11 cellular contexts compared by ENCODE assay signal in the genomic region with DNA sequence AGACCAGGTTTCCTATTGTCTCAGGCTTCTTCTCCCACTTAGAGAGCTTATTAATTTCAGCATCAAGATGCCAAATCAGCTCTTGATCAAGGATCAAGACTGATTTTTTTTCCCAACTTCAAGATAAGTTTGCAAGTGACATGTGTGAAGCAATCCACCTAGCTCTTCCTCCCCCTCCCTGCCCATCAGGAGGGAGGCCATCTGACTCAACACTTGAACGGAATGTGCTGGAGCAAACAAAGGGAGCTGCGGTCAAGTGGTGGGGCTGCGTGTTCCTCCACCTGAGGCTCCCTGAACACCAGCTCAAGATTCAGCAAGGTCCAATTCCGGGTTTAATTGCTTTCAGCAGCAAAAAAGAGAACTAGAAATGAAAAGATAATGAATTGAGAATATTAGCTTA. TPM values are rescaled to one million over a fixed set of nuclear protein-coding genes. Genes with fewer than 3 reads are reported as not detected.
DNase-seq lines count a peak whose midpoint lies in the region; ATAC-seq, FAIRE-seq and TF ChIP-seq lines count a peak whose summit lies in the region.
"Had no signal": no experiment of that assay in that cellular context is flagged by ENCODE, and none has a peak within 500 bp of the region (broad histone marks: within the 10 kb centered on the region; RNA-seq: fewer than 3 reads in every experiment).

No MANE protein-coding gene starts in this region.

- H3K9me3 ChIP-seq in IMR-90 (ENCODE audit: control insufficient read depth, insufficient read depth, low read length) (no peaks in the 10 kb centered on the region), adipocyte (ENCODE audit: control insufficient read depth, low read length) (no peaks in the 10 kb centered on the region), kidney (ENCODE audit: control insufficient read depth in 1 of 2, low read length in 2 of 2) (no peaks in the 10 kb centered on the region)

- H4K8ac ChIP-seq in IMR-90 (ENCODE audit: low read depth in 2 of 2, low read length in 2 of 2): no peak overlapping the region

- no peak overlapping the region for H2AK9ac ChIP-seq in IMR-90 (replicated peaks; ENCODE audit: low read depth, low read length, poor library complexity)

- H3K4me3 ChIP-seq in AG10803 (ENCODE audit: low read length): no peak overlapping the region
- H3K4me3 ChIP-seq in IMR-90 (ENCODE audit: insufficient read depth, low read depth, low read length): no peak overlapping the region
- H3K4me3 ChIP-seq in adipocyte (ENCODE audit: low read length): no peak overlapping the region
- H3K4me3 ChIP-seq in kidney (ENCODE audit: low read length in 2 of 2): no peak overlapping the region
- no peak overlapping the region for H3K4me3 ChIP-seq in coronary artery

- H3K36me3 ChIP-seq in IMR-90 (ENCODE audit: control insufficient read depth, insufficient read depth, low read length) (peaks cover 32% of the 10 kb centered on the region), adipocyte (ENCODE audit: control insufficient read depth, insufficient read depth, low read length, severe bottlenecking) (peaks cover 49% of the 10 kb centered on the region), kidney (ENCODE audit: control insufficient read depth in 1 of 2, insufficient read depth in 2 of 2, low read length in 2 of 2) (peaks cover 27 to 47% of the 10 kb centered on the region in 2 donors)

- no peak overlapping the region for H2BK5ac ChIP-seq in IMR-90 (ENCODE audit: low read depth, low read length, poor library complexity, severe bottlenecking)

- H2AFZ ChIP-seq in IMR-90 (replicated peaks; ENCODE audit: low read length, poor library complexity): no peak overlapping the region

- no peak for TF ChIP-seq RAD21 in IMR-90 (IDR thresholded peaks at IDR 0.05; ENCODE audit: low read length)

- H3K23ac ChIP-seq in IMR-90 (ENCODE audit: low read depth, low read length): no peak overlapping the region

- H2BK120ac ChIP-seq in IMR-90 (ENCODE audit: low read depth, low read length): no peak overlapping the region

- H3K14ac ChIP-seq in IMR-90 (replicated peaks; ENCODE audit: low read depth, low read length): no peak overlapping the region

- in situ Hi-C loops in IMR-90 (cut with MboI; ENCODE audit: low sequenced_read_pairs): loop anchor here (5.0 kb wide), 1 partner anchor 427 kb away; no protein-coding TSS in a partner anchor

- H3K4ac ChIP-seq in IMR-90 (ENCODE audit: low read depth, low read length): no peak overlapping the region

- no peak overlapping the region for H2AK5ac ChIP-seq in IMR-90 (ENCODE audit: low read depth, low read length)

- DNase-seq in AG10803 (ENCODE audit: low read depth) (peak; percentile 41), IMR-90 (peak; percentile 64), adipocyte (ENCODE audit: low read depth) (peak; percentile 32), kidney tubule cell (ENCODE audit: low spot score) (peak; percentile 62), RPMI8226 (no peak), kidney (no peak), coronary artery (ENCODE audit: low spot score) (no peak)
- DNase-seq in stimulated activated CD4-positive, alpha-beta T cell treated with anti-CD3 and anti-CD28 coated beads, Interleukin-4, amount 100 ng/mL, for 24 hours: no peak
- DNase-seq: activated CD4-positive, alpha-beta T cell treated with anti-CD3 and anti-CD28 coated beads for 1 hour; CD8-positive, alpha-beta T cell; NCI-H2029 treated with DMSO at 0.1 percent for 48 hours had no signal

- H3K4me2 ChIP-seq in IMR-90 (ENCODE audit: low read depth, low read length): no peak overlapping the region

- H3K27me3 ChIP-seq in IMR-90 (ENCODE audit: control insufficient read depth, insufficient read depth, low read length): no peaks in the 10 kb centered on the region
- no peaks in the 10 kb centered on the region for H3K27me3 ChIP-seq in adipocyte (replicated peaks; ENCODE audit: control insufficient read depth, insufficient read depth, low read length)

- intact Hi-C loops in IMR-90 (cut with micrococcal nuclease): loop anchor here (10.0 kb wide), 1 partner anchor 170 kb away; no protein-coding TSS in a partner anchor
- intact Hi-C loops in kidney (cut with DNase I): no loop called here

- H3K9ac ChIP-seq in IMR-90 (ENCODE audit: low read depth, low read length) (no peak overlapping the region), adipocyte (ENCODE audit: low read length) (no peak overlapping the region), kidney (ENCODE audit: low read length in 2 of 2) (no peak overlapping the region)

- H3K4me1 ChIP-seq in IMR-90 (ENCODE audit: control insufficient read depth, insufficient read depth, low read length): peaks cover 25% of the 10 kb centered on the region
- peaks cover 20% of the 10 kb centered on the region for H3K4me1 ChIP-seq in adipocyte (ENCODE audit: control insufficient read depth, insufficient read depth, low read length)
- H3K4me1 ChIP-seq in kidney (ENCODE audit: control insufficient read depth in 1 of 2, insufficient read depth in 1 of 2, low read depth in 1 of 2, low read length in 2 of 2): peaks cover 3 to 4% of the 10 kb centered on the region in 2 donors

- H2BK20ac ChIP-seq in IMR-90 (ENCODE audit: low read depth, low read length): no peak overlapping the region

- BruUV-seq in IMR-90 (replicated peaks; lab: Mats Ljungman, UMichigan): no TSS peak

- H3K27ac ChIP-seq in IMR-90 (ENCODE audit: insufficient read depth, low read length) (no peak overlapping the region), kidney (ENCODE audit: low read depth in 2 of 2, low read length in 2 of 2) (no peak overlapping the region), coronary artery (no peak overlapping the region)

- peaks cover 3 to 19% of the 10 kb centered on the region in 2 experiments; a peak in 2 of 4 replicates for H3K79me1 ChIP-seq in IMR-90 (ENCODE audit: low read depth in 1 of 2, low read length in 2 of 2)

- TF ChIP-seq CTCF in AG10803 (conservative IDR thresholded peaks at IDR 0.05; ENCODE audit: low read length) (no peak), IMR-90 (conservative IDR thresholded peaks at IDR 0.05; ENCODE audit: low read depth, low read length) (no peak), kidney (IDR thresholded peaks at IDR 0.05; ENCODE audit: borderline replicate concordance, extremely low read depth, insufficient read depth) (no peak), coronary artery (IDR thresholded peaks at IDR 0.05) (no peak)

- ATAC-seq in IMR-90 (ENCODE audit: low read depth): peak; percentile 45; the same call in 1 of the 2 replicates
- ATAC-seq: CD8-positive, alpha-beta T cell had no signal

- H3K18ac ChIP-seq in IMR-90 (ENCODE audit: low read depth, low read length): no peak overlapping the region

- H4K20me1 ChIP-seq in IMR-90 (ENCODE audit: insufficient read depth, low read length): peaks cover 21% of the 10 kb centered on the region; the same call in 1 of the 2 replicates

- dilution Hi-C loops in IMR-90 (cut with HindIII; ENCODE audit: low sequenced_read_pairs, unreplicated experiment): no loop called here

- H4K5ac ChIP-seq in IMR-90 (ENCODE audit: low read depth, low read length): no peak overlapping the region

- no peak overlapping the region for H3K56ac ChIP-seq in IMR-90 (ENCODE audit: extremely low read depth, insufficient read depth, low read length)

- peaks cover 18% of the 10 kb centered on the region for H3K9me1 ChIP-seq in IMR-90 (ENCODE audit: insufficient read depth, low read length)

- no peak overlapping the region for H4K91ac ChIP-seq in IMR-90 (ENCODE audit: insufficient read depth, low read depth, low read length)

- no peak for FAIRE-seq in kidney (lab: Jason Lieb, UNC)

- 100% methylated on average over 1 of the region's 4 CpGs; no CpG with 5 or more reads in 1 of the 2 experiments for WGBS in IMR-90 (ENCODE audit: extremely low coverage in 2 of 2, insufficient read length in 1 of 2), 2 experiments

- no peak overlapping the region for H2BK15ac ChIP-seq in IMR-90 (ENCODE audit: low read depth, low read length)

- POLR2A ChIA-PET in IMR-90 (lab: Charles Lee; ENCODE audit: unreplicated experiment): interaction anchor here (0.8 kb wide), 1 partner anchor 55 kb away, joined by 3 read pairs; no protein-coding TSS in a partner anchor

- no peak for TF ChIP-seq POLR2A in IMR-90 (IDR thresholded peaks at IDR 0.05; ENCODE audit: low read depth, low read length)

- CTCF ChIA-PET in IMR-90 (lab: Yijun Ruan, JAX): interaction anchor here (1.4 kb wide), 1 partner anchor 430 kb away, joined by 3 read pairs; no protein-coding TSS in a partner anchor

TF ChIP-seq in IMR-90, 13 proteins besides CTCF, POLR2A, EP300 and RAD21:
- peak; percentile 88 for TF ChIP-seq CEBPB (IDR thresholded peaks at IDR 0.05; ENCODE audit: low read depth, low read length)
- TF ChIP-seq MAZ (IDR thresholded peaks at IDR 0.05; ENCODE audit: borderline replicate concordance, low read depth, low read length): peak; percentile 62; the same call in 1 of the 2 replicates
- no peak for TF ChIP-seq CHD1 (IDR thresholded peaks at IDR 0.05; ENCODE audit: low read depth, low read length)

RNA-seq across cellular contexts. Expression of a gene that starts 38.7 kb away (rescaled TPM):
- 16.9 and 17.6 TPM in 2 replicates for total RNA-seq in IMR-90 (2012; rRNA removed)
- polyA plus RNA-seq in IMR-90 (2012; rRNA removed): 12.5 and 13.4 TPM in 2 replicates
- 4.6 and 6.4 TPM in 2 replicates for polyA plus RNA-seq in IMR-90 (2012; cell fraction: cytosol; rRNA removed)
- polyA plus RNA-seq in IMR-90 (2012; cell fraction: nucleus; rRNA removed; ENCODE audit: low replicate concordance): 10.3 and 11.0 TPM in 2 replicates
- total RNA-seq in kidney: 19.5 TPM
- 8.6 TPM for polyA plus RNA-seq in kidney (ENCODE audit: insufficient read depth, low read depth, low replicate concordance)

RNA-seq across cellular contexts. Expression of a gene that starts 39.0 kb away (rescaled TPM):
- total RNA-seq in IMR-90 (2012; rRNA removed) (8.4 and 9.2 TPM in 2 replicates), kidney (34.4 TPM)
- polyA plus RNA-seq in IMR-90 (2012; rRNA removed) (7.8 and 9.9 TPM in 2 replicates), kidney (ENCODE audit: insufficient read depth, low read depth, low replicate concordance) (13.4 TPM)
- 3.4 and 3.9 TPM in 2 replicates for polyA plus RNA-seq in IMR-90 (2012; cell fraction: cytosol; rRNA removed)
- 5.4 and 21.8 TPM in 2 replicates for polyA plus RNA-seq in IMR-90 (2012; cell fraction: nucleus; rRNA removed; ENCODE audit: low replicate concordance)

Comparison
In these comparisons a context has a peak if more than half of its experiments do, and no peak if none do; other contexts are left out.
1. DNase-seq: peak in AG10803 (single experiment), IMR-90 (single experiment), adipocyte (single experiment) and kidney tubule cell (single experiment); none in RPMI8226 (single experiment), kidney (single experiment), coronary artery (single experiment) and stimulated activated CD4-positive, alpha-beta T cell treated with anti-CD3 and anti-CD28 coated beads, Interleukin-4, amount 100 ng/mL, for 24 hours (single experiment).